ENCODE assay signal across 1 cellular context in genomic region chr17:18031955-18032354, GRCh38.
TF ChIP-seq lines count a peak whose summit lies in the region.

No MANE protein-coding gene starts in this region.

TF ChIP-seq in IMR-90, 13 proteins besides CTCF, POLR2A, EP300 and RAD21:
- TF ChIP-seq RCOR1 (IDR thresholded peaks at IDR 0.05; ENCODE audit: insufficient replicate concordance, low read length) (no peak), USF2 (IDR thresholded peaks at IDR 0.05; ENCODE audit: low read depth, low read length) (no peak), FOS (IDR thresholded peaks at IDR 0.05; ENCODE audit: low read depth, low read length) (no peak), RFX5 (IDR thresholded peaks at IDR 0.05; ENCODE audit: low read depth, low read length) (no peak), ELK1 (IDR thresholded peaks at IDR 0.05; ENCODE audit: borderline replicate concordance, low read depth, low read length) (no peak), CEBPB (IDR thresholded peaks at IDR 0.05; ENCODE audit: low read depth, low read length) (no peak), SMC3 (IDR thresholded peaks at IDR 0.05; ENCODE audit: low read depth, low read length) (no peak), NFE2L2 (IDR thresholded peaks at IDR 0.05; ENCODE audit: low read depth, low read length) (no peak), MXI1 (IDR thresholded peaks at IDR 0.05; ENCODE audit: borderline replicate concordance, low read depth, low read length) (no peak), MAZ (IDR thresholded peaks at IDR 0.05; ENCODE audit: borderline replicate concordance, low read depth, low read length) (no peak), BHLHE40 (IDR thresholded peaks at IDR 0.05; ENCODE audit: low read depth, low read length) (no peak), CHD1 (IDR thresholded peaks at IDR 0.05; ENCODE audit: low read depth, low read length) (no peak), MAFK (IDR thresholded peaks at IDR 0.05; ENCODE audit: low read depth, low read length) (no peak)
